ENCODE assay signal across 31 cellular contexts in the genomic region with DNA sequence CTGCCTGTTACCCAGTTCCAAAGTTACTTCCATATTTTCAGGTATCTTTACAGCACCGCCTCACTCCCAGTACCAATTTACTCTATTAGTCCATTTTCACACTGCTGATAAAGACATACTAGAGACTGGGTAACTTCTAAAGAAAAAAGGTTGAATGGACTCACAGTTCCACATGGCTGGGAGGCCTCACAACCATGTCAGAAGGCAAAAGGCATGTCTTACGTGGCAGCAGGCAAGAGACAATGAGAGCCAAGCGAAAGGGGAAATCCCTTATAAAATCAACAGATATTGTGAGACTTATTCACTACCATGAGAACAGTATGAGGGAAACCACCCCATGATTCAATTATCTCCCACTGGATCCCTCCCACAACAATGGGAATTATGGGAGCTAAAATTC.
"Had no signal": no experiment of that assay in that cellular context is flagged by ENCODE, and none has a peak within 500 bp of the region (broad histone marks: within the 10 kb centered on the region; RNA-seq: fewer than 3 reads in every experiment).

No MANE protein-coding gene starts in this region.

- H3K36me3 ChIP-seq: esophagus muscularis mucosa, gastroesophageal sphincter, neural progenitor cell, prostate gland, right atrium auricular region had no signal

- H3K4me1 ChIP-seq: gastroesophageal sphincter, neural progenitor cell, prostate gland, right atrium auricular region had no signal

- H3K27me3 Mint-ChIP-seq: naive B cell; stimulated activated memory B cell treated with anti-CD40 and anti-IgM and Interleukin-4, amounts not matched to agents 10 μg/mL and 1 μg/mL and 100 μg/mL, for 72 hours; type B pancreatic cell had no signal

- FAIRE-seq: colon, endothelial cell of umbilical vein, kidney had no signal

- H3K27ac ChIP-seq: dorsolateral prefrontal cortex, esophagus muscularis mucosa, foreskin keratinocyte, gastroesophageal sphincter, heart left ventricle, hepatocyte, left lung, neural progenitor cell, prostate gland, right atrium auricular region, stomach, tibial artery had no signal

- H3K4me3 Mint-ChIP-seq: mesothelial cell of epicardium; naive B cell; nephron; neural progenitor cell; stimulated activated memory B cell treated with anti-CD40 and anti-IgM and Interleukin-4, amounts not matched to agents 10 μg/mL and 1 μg/mL and 100 μg/mL, for 72 hours; type B pancreatic cell had no signal

- H3K4me3 ChIP-seq: dorsolateral prefrontal cortex, esophagus muscularis mucosa, gastroesophageal sphincter, heart left ventricle, hepatocyte, left lung, mucosa of descending colon, neural progenitor cell, prostate gland, right atrium auricular region, smooth muscle cell, stomach, tibial artery had no signal

- H3K27ac Mint-ChIP-seq: mesothelial cell of epicardium; nephron; neural progenitor cell; stimulated activated memory B cell treated with anti-CD40 and anti-IgM and Interleukin-4, amounts not matched to agents 10 μg/mL and 1 μg/mL and 100 μg/mL, for 72 hours; type B pancreatic cell had no signal

- H3K4me1 Mint-ChIP-seq: mesothelial cell of epicardium, neural progenitor cell had no signal

- ATAC-seq: foreskin keratinocyte; gastroesophageal sphincter; heart left ventricle; left cardiac atrium; left lung; mucosa of descending colon; sciatic nerve; stimulated activated memory B cell treated with anti-CD40 and anti-IgM and Interleukin-4, amounts not matched to agents 10 μg/mL and 1 μg/mL and 100 μg/mL, for 72 hours had no signal

- H3K27me3 ChIP-seq: dorsolateral prefrontal cortex, esophagus muscularis mucosa, foreskin keratinocyte, gastroesophageal sphincter, heart left ventricle, hepatocyte, left lung, neural progenitor cell, right atrium auricular region, stomach, tibial artery had no signal

- DNase-seq: cerebellar nuclear complex; dorsolateral prefrontal cortex; effector CD4-positive, alpha-beta T cell; heart left ventricle; kidney; left cardiac atrium; left lung; mesenchymal stem cell; mucosa of descending colon; naive B cell; nucleus accumbens; stimulated activated CD4-positive, alpha-beta T cell treated with anti-CD3 and anti-CD28 coated beads, Interleukin-12 subunit alpha, Interleukin-12 subunit beta, amount 100 ng/mL, for 4 hours; stimulated activated CD4-positive, alpha-beta T cell treated with anti-CD3 and anti-CD28 coated beads, Interleukin-2, amount 100 ng/mL, for 24 hours; stimulated activated CD4-positive, alpha-beta T cell treated with anti-CD3 and anti-CD28 coated beads, Interleukin-4, amount 100 ng/mL, for 24 hours; stomach; tibial artery had no signal

- H3K9me3 ChIP-seq: esophagus muscularis mucosa, gastroesophageal sphincter, prostate gland, right atrium auricular region, tibial artery had no signal
